27 cellular contexts compared by ENCODE assay signal in genomic region chr2:173051463-173051862, GRCh38. TPM values are rescaled to one million over a fixed set of nuclear protein-coding genes. Genes with fewer than 3 reads are reported as not detected.
DNase-seq lines count a peak whose midpoint lies in the region; ATAC-seq and TF ChIP-seq lines count a peak whose summit lies in the region.
"Had no signal": no experiment of that assay in that cellular context is flagged by ENCODE, and none has a peak within 500 bp of the region (broad histone marks: within the 10 kb centered on the region; RNA-seq: fewer than 3 reads in every experiment).

No MANE protein-coding gene starts in this region.

- no peaks in the 10 kb centered on the region for H3K27me3 Mint-ChIP-seq in MCF 10A (ENCODE audit: insufficient read depth, unreplicated experiment)
- H3K27me3 Mint-ChIP-seq: T-cell had no signal

- H3K9me3 Mint-ChIP-seq in MCF 10A (ENCODE audit: unreplicated experiment) = no peaks in the 10 kb centered on the region
- no peaks in the 10 kb centered on the region for H3K9me3 Mint-ChIP-seq in activated naive CD4-positive, alpha-beta T cell treated with anti-CD3 and anti-CD28 coated beads, Interleukin-2, amount 50 U/mL, for 72 hours
- H3K9me3 Mint-ChIP-seq: activated B cell treated with CpG ODN at 0.5 μM for 24 hours; activated CD4-positive, alpha-beta T cell treated with anti-CD3 and anti-CD28 coated beads, Interleukin-2, amount 10 ng/mL, durations not matched to agents 7 days and 5 days; CD8-positive, alpha-beta T cell; neural crest cell; stimulated activated naive B cell treated with anti-CD40 and anti-IgM and Interleukin-4, amounts not matched to agents 10 μg/mL and 1 μg/mL and 100 μg/mL, for 72 hours; T-cell had no signal

- no peak overlapping the region for H3K4me3 Mint-ChIP-seq in MCF 10A (ENCODE audit: unreplicated experiment)
- H3K4me3 Mint-ChIP-seq: activated B cell treated with CpG ODN at 0.5 μM for 24 hours; activated CD4-positive, alpha-beta T cell treated with anti-CD3 and anti-CD28 coated beads, Interleukin-2, amount 10 ng/mL, durations not matched to agents 7 days and 5 days; activated naive CD8-positive, alpha-beta T cell; CD8-positive, alpha-beta T cell; neural crest cell; stimulated activated naive B cell treated with anti-CD40 and anti-IgM and Interleukin-4, amounts not matched to agents 10 μg/mL and 1 μg/mL and 100 μg/mL, for 72 hours; T-cell had no signal

- ATAC-seq in GM19467 (IDR thresholded peaks at IDR 0.05; ENCODE audit: unreplicated experiment) = no peak
- ATAC-seq in HG03432 (IDR thresholded peaks at IDR 0.05; ENCODE audit: unreplicated experiment) = no peak
- ATAC-seq in activated naive CD4-positive, alpha-beta T cell treated with anti-CD3 and anti-CD28 coated beads, Interleukin-2, amount 50 U/mL, for 72 hours = no peak
- ATAC-seq: CD8-positive, alpha-beta T cell; GM12878; stimulated activated naive B cell treated with anti-CD40 and anti-IgM and Interleukin-4, amounts not matched to agents 10 μg/mL and 1 μg/mL and 100 μg/mL, for 72 hours; T-cell had no signal

- TF ChIP-seq POLR2A in breast epithelium (IDR thresholded peaks at IDR 0.05) = no peak

- peaks cover 0 to 4% of the 10 kb centered on the region in 2 donors for H3K4me1 ChIP-seq in breast epithelium

- H3K4me1 Mint-ChIP-seq in MCF 10A (ENCODE audit: insufficient read depth, unreplicated experiment) = peaks cover 37% of the 10 kb centered on the region
- H3K4me1 Mint-ChIP-seq: activated B cell treated with CpG ODN at 0.5 μM for 24 hours; stimulated activated naive B cell treated with anti-CD40 and anti-IgM and Interleukin-4, amounts not matched to agents 10 μg/mL and 1 μg/mL and 100 μg/mL, for 72 hours; T-cell had no signal

- POLR2A ChIA-PET in MCF 10A (lab: Yijun Ruan, JAX) = interaction anchor here (0.7 to 2.3 kb wide), 3 partner anchors 12 to 72 kb away, joined by 3 to 12 read pairs (median 3); no protein-coding TSS in a partner anchor

- peaks cover 6% of the 10 kb centered on the region for H3K36me3 Mint-ChIP-seq in MCF 10A (ENCODE audit: insufficient read depth, unreplicated experiment)
- H3K36me3 Mint-ChIP-seq in activated naive CD4-positive, alpha-beta T cell treated with anti-CD3 and anti-CD28 coated beads, Interleukin-2, amount 50 U/mL, for 72 hours = no peaks in the 10 kb centered on the region
- H3K36me3 Mint-ChIP-seq: activated naive CD8-positive, alpha-beta T cell; CD8-positive, alpha-beta T cell; stimulated activated naive B cell treated with anti-CD40 and anti-IgM and Interleukin-4, amounts not matched to agents 10 μg/mL and 1 μg/mL and 100 μg/mL, for 72 hours; T-cell had no signal

- H3K27ac ChIP-seq in breast epithelium (no peak overlapping the region), VCaP (peak overlapping the region; percentile 25; the same call in 1 of the 2 replicates)
- H3K27ac ChIP-seq: HL-60, ovary, suprapubic skin had no signal

- H3K9me3 ChIP-seq in breast epithelium = no peaks in the 10 kb centered on the region
- H3K9me3 ChIP-seq: ovary, suprapubic skin had no signal

- no peak overlapping the region for H3K4me3 ChIP-seq in breast epithelium
- H3K4me3 ChIP-seq: GM12878, ovary, SJSA1, suprapubic skin had no signal

- TF ChIP-seq CTCF in MCF 10A (IDR thresholded peaks at IDR 0.05; ENCODE audit: unreplicated experiment) (no peak), breast epithelium (IDR thresholded peaks at IDR 0.05) (no peak), VCaP (conservative IDR thresholded peaks at IDR 0.05) (no peak)

- H3K27me3 ChIP-seq in breast epithelium = no peaks in the 10 kb centered on the region
- H3K27me3 ChIP-seq: ovary, SJSA1, suprapubic skin had no signal

- no peak for DNase-seq in MCF 10A (ENCODE audit: unreplicated experiment)
- no peak for DNase-seq in breast epithelium (ENCODE audit: low spot score in 2 of 2)
- DNase-seq in NOMO-1 (lab: John Stamatoyannopoulos, UW; ENCODE audit: unreplicated experiment in 2 of 2) = peak; percentile 34 to 88
- DNase-seq in HCEC 1CT = no peak
- DNase-seq in activated naive CD4-positive, alpha-beta T cell treated with anti-CD3 and anti-CD28 coated beads, Interleukin-2, amount 50 U/mL, for 72 hours (ENCODE audit: low spot score in 2 of 2) = no peak
- DNase-seq: activated B cell treated with CpG ODN at 0.5 μM for 24 hours; activated CD4-positive, alpha-beta T cell treated with anti-CD3 and anti-CD28 coated beads, Interleukin-2, amount 10 ng/mL, durations not matched to agents 7 days and 5 days; CD8-positive, alpha-beta T cell; effector memory CD4-positive, alpha-beta T cell; EL; Kasumi-1; mammary epithelial cell; NCI-H1092 treated with DMSO at 0.1 percent for 48 hours; NCI-H187 treated with DMSO at 0.1 percent for 48 hours; ovary; retina; stimulated activated naive B cell treated with anti-CD40 and anti-IgM and Interleukin-4, amounts not matched to agents 10 μg/mL and 1 μg/mL and 100 μg/mL, for 72 hours; T-cell had no signal

- H3K27ac Mint-ChIP-seq in MCF 10A (ENCODE audit: low read depth, unreplicated experiment) = peak overlapping the region; percentile 98
- H3K27ac Mint-ChIP-seq in activated naive CD4-positive, alpha-beta T cell treated with anti-CD3 and anti-CD28 coated beads, Interleukin-2, amount 50 U/mL, for 72 hours = no peak overlapping the region
- H3K27ac Mint-ChIP-seq: activated B cell treated with CpG ODN at 0.5 μM for 24 hours; activated CD4-positive, alpha-beta T cell treated with anti-CD3 and anti-CD28 coated beads, Interleukin-2, amount 10 ng/mL, durations not matched to agents 7 days and 5 days; activated naive CD8-positive, alpha-beta T cell; CD8-positive, alpha-beta T cell; stimulated activated naive B cell treated with anti-CD40 and anti-IgM and Interleukin-4, amounts not matched to agents 10 μg/mL and 1 μg/mL and 100 μg/mL, for 72 hours; T-cell had no signal

- H3K36me3 ChIP-seq in breast epithelium = no peaks in the 10 kb centered on the region
- H3K36me3 ChIP-seq: ovary, SJSA1, suprapubic skin had no signal

- intact Hi-C loops in MCF 10A (cut with micrococcal nuclease) = no loop called here
- intact Hi-C loops in breast epithelium (cut with DNase I; ENCODE audit: low total_unique reads) = loop anchor here (1.0 kb wide), 1 partner anchor 14 kb away; no protein-coding TSS in a partner anchor

- no TSS peak for BruUV-seq in MCF 10A (replicated peaks; lab: Mats Ljungman, UMichigan)

- CTCF ChIA-PET in MCF 10A (lab: Yijun Ruan, JAX) = interaction anchor here (0.5 to 1.3 kb wide), 2 partner anchors 24 to 97 kb away, joined by 3 read pairs; no protein-coding TSS in a partner anchor

RNA-seq across cellular contexts. Expression of gene MAP3K20, which starts 24.2 kb away (rescaled TPM):
- total RNA-seq in MCF 10A (2022) (134 and 150 TPM in 2 replicates), breast epithelium (10 to 100 TPM; 34.8 to 67.0 (median 42.9) TPM)
- 10 to 100 TPM in 1 of 2 donors, 1 to 10 TPM in 1; 4.3 to 12.0 TPM for total RNA-seq in activated naive CD4-positive, alpha-beta T cell treated with anti-CD3 and anti-CD28 coated beads, Interleukin-2, amount 50 U/mL, for 72 hours

Comparison
In these comparisons a context has a peak if more than half of its experiments do, and no peak if none do; other contexts are left out.
1. DNase-seq: peak in NOMO-1 (2 of 2); none in MCF 10A (single experiment), breast epithelium (0 of 2), HCEC 1CT (single experiment) and activated naive CD4-positive, alpha-beta T cell treated with anti-CD3 and anti-CD28 coated beads, Interleukin-2, amount 50 U/mL, for 72 hours (0 of 2).